7 cellular contexts compared by ENCODE assay signal in the genomic region with DNA sequence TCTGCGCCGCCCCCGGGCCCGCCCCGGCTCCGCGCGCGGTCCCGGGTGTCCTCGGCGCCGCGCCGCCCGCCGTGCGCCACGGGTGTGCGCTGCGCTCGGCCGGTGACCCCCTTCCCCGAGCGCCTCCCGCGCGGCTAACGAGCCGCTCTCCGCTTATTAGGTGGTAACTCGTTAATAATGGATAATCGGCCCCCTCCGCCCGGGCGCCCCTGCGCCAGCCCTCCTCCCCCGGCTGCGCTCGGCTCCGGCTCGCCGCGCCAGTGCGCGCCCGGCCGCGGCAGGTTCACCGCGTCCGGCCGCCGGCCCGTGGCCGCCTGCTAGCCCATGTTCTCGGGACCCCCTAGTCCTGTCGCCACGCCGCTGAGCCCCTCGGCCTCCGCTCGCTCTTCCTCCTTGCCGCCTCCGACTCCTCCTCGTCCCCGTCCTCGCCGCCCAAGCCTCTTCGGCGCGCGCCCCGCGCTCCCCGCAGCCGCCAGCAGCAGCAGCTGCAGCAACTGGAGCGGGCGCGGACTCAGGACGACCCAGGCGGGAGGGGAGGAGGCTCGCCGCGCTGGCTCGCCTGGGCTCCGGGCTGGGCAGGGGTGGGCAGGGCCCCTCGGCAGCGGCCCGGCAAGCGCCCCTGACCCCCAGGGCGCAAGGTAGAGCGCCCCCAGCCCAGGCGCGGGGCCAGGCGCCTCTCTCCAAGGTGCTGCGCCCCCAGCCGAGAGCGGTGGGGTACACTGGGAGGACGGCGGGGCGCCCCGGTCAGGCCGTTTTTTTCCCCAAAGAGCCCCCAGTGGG. TPM values are rescaled to one million over a fixed set of nuclear protein-coding genes. Genes with fewer than 3 reads are reported as not detected.
DNase-seq lines count a peak whose midpoint lies in the region; ATAC-seq, FAIRE-seq and TF ChIP-seq lines count a peak whose summit lies in the region.

No MANE protein-coding gene starts in this region.

- TF ChIP-seq POLR2A in GM12891 (IDR thresholded peaks at IDR 0.05; ENCODE audit: low read depth, low read length) = no peak

- H3K9ac ChIP-seq in endodermal cell (ENCODE audit: extremely low read depth, low read length, poor library complexity, severe bottlenecking) = no peak overlapping the region

- DNase-seq in NCI-H510A (lab: John Stamatoyannopoulos, UW) = peak; percentile 33
- DNase-seq in endodermal cell = peak; percentile 88
- DNase-seq in naive B cell = no peak
- no peak for DNase-seq in GM12891 (ENCODE audit: insufficient read length, low spot score)
- DNase-seq in immature natural killer cell = no peak

- no peaks in the 10 kb centered on the region for H3K36me3 ChIP-seq in endodermal cell (ENCODE audit: control insufficient read depth, insufficient read depth, low read length)

- ATAC-seq in GM18867 (IDR thresholded peaks at IDR 0.05; ENCODE audit: unreplicated experiment) (peak; percentile 33), naive B cell (ENCODE audit: low read depth in 2 of 2) (peak; percentile 10 to 13), GM21515 (IDR thresholded peaks at IDR 0.05; ENCODE audit: unreplicated experiment) (no peak)

- H3K9me3 Mint-ChIP-seq in endodermal cell (no peaks in the 10 kb centered on the region), naive B cell (no peaks in the 10 kb centered on the region), immature natural killer cell (no peaks in the 10 kb centered on the region)

- H3K36me3 Mint-ChIP-seq in endodermal cell (ENCODE audit: low read depth) (no peaks in the 10 kb centered on the region), naive B cell (peaks cover 0 to 7% of the 10 kb centered on the region in 2 donors), immature natural killer cell (no peaks in the 10 kb centered on the region)

- peaks cover 9% of the 10 kb centered on the region for H3K4me1 Mint-ChIP-seq in endodermal cell
- peaks cover 16 to 20% (median 18%) of the 10 kb centered on the region in 3 donors for H3K4me1 Mint-ChIP-seq in naive B cell
- H3K4me1 Mint-ChIP-seq in immature natural killer cell = peaks cover 0 to 6% of the 10 kb centered on the region in 2 donors

- no peak overlapping the region for H3K27ac ChIP-seq in endodermal cell (ENCODE audit: low read depth, low read length)

- FAIRE-seq in GM12891 (lab: Jason Lieb, UNC) = no peak

- H3K4me3 ChIP-seq in endodermal cell (ENCODE audit: low read length) = peak overlapping the region; percentile 53

- H3K27ac Mint-ChIP-seq in endodermal cell = no peak overlapping the region
- H3K27ac Mint-ChIP-seq in naive B cell = no peak overlapping the region
- H3K27ac Mint-ChIP-seq in immature natural killer cell = no peak overlapping the region

- peaks cover 81% of the 10 kb centered on the region for H3K27me3 ChIP-seq in endodermal cell (ENCODE audit: control insufficient read depth, insufficient read depth, low read length, poor library complexity, severe bottlenecking)

- peak; percentile 14 for TF ChIP-seq CTCF in endodermal cell (conservative IDR thresholded peaks at IDR 0.05)

- peaks cover 80% of the 10 kb centered on the region for H3K27me3 Mint-ChIP-seq in endodermal cell (ENCODE audit: insufficient read depth)
- H3K27me3 Mint-ChIP-seq in naive B cell = peaks cover 60 to 83% (median 78%) of the 10 kb centered on the region in 3 donors
- peaks cover 8 to 27% (median 24%) of the 10 kb centered on the region in 3 donors for H3K27me3 Mint-ChIP-seq in immature natural killer cell (ENCODE audit: low read depth in 3 of 3)

- H3K4me3 Mint-ChIP-seq in endodermal cell (peak overlapping the region; percentile 70), naive B cell (peak overlapping the region in 7 of 8 donors; percentile 68 to 87 (median 78)), immature natural killer cell (no peak overlapping the region)

- 0 to 1% methylated on average over 16 to 98 of the region's 104 CpGs for WGBS in endodermal cell (ENCODE audit: insufficient coverage in 1 of 2, insufficient read length in 1 of 2), 2 experiments

- H3K4me1 ChIP-seq in endodermal cell (ENCODE audit: control insufficient read depth, insufficient read depth, low read length) = no peaks in the 10 kb centered on the region

- H3K9me3 ChIP-seq in endodermal cell (ENCODE audit: control insufficient read depth, low read length) = no peaks in the 10 kb centered on the region

TF ChIP-seq in GM12891, 5 proteins besides CTCF, POLR2A, EP300 and RAD21:
- TF ChIP-seq TAF1 (IDR thresholded peaks at IDR 0.05; ENCODE audit: low read depth, low read length) (no peak), POU2F2 (IDR thresholded peaks at IDR 0.05; ENCODE audit: low read depth, low read length) (no peak), PAX5 (IDR thresholded peaks at IDR 0.05; ENCODE audit: insufficient read depth, low read length, severe bottlenecking) (no peak), POLR2AphosphoS5 (IDR thresholded peaks at IDR 0.05; ENCODE audit: low read depth, low read length) (no peak), SPI1 (IDR thresholded peaks at IDR 0.05; ENCODE audit: low read depth, low read length) (no peak)

RNA-seq across cellular contexts. Expression of a gene that starts 0.6 kb away (rescaled TPM):
- 1 to 10 TPM in 1 of 2 donors, under 1 TPM in 1; 0.55 to 1.3 TPM for total RNA-seq in endodermal cell
- polyA plus RNA-seq in endodermal cell (2013, experiment 1 of 2) = 2.7 TPM
- polyA plus RNA-seq in endodermal cell (2013, experiment 2 of 2) = 1.7 TPM
- polyA plus RNA-seq in naive B cell (ENCODE audit: low read depth in 6 of 6) (not detected), immature natural killer cell (not detected)
- polyA plus RNA-seq in GM12891 (2012; ENCODE audit: low read depth, missing spikeins) = 0.42 TPM

Comparison
In these comparisons a context has a peak if more than half of its experiments do, and no peak if none do; other contexts are left out.
1. DNase-seq: peak in NCI-H510A (single experiment) and endodermal cell (single experiment); none in naive B cell (single experiment), GM12891 (single experiment) and immature natural killer cell (0 of 3).
2. H3K4me3 Mint-ChIP-seq: peak in endodermal cell (single experiment) and naive B cell (7 of 8); none in immature natural killer cell (0 of 5).